8 cellular contexts compared by ENCODE assay signal in genomic region chr5:147935032-147935431, GRCh38. TPM values are rescaled to one million over a fixed set of nuclear protein-coding genes. Genes with fewer than 3 reads are reported as not detected.
A peak's percentile ranks its signal among the peaks of the same experiment; 100 is the strongest.
DNase-seq lines count a peak whose midpoint lies in the region; FAIRE-seq and TF ChIP-seq lines count a peak whose summit lies in the region.

No MANE protein-coding gene starts in this region.

- DNase-seq in ACHN (peak; percentile 35), HTR-8/SVneo (ENCODE audit: insufficient read length, low spot score) (peak; percentile 7), RPMI8226 (peak; percentile 13), fibroblast of villous mesenchyme (ENCODE audit: low read depth) (peak; percentile 52), sigmoid colon (no peak), glutamatergic neuron (no peak), GM13976 (ENCODE audit: low spot score) (no peak), GOT3 (lab: John Stamatoyannopoulos, UW) (no peak)

- no peak overlapping the region for H3K27ac Mint-ChIP-seq in glutamatergic neuron (ENCODE audit: unreplicated experiment)

- TF ChIP-seq CTCF in fibroblast of villous mesenchyme (IDR thresholded peaks at IDR 0.05; ENCODE audit: insufficient read depth, low read depth, low read length), result peak; percentile 31
- TF ChIP-seq CTCF in sigmoid colon (IDR thresholded peaks at IDR 0.05), result peak in 3 of 4 experiments; percentile 29 to 45 (median 33)
- TF ChIP-seq CTCF in glutamatergic neuron (IDR thresholded peaks at IDR 0.05; ENCODE audit: partially characterized antibody, unreplicated experiment), result no peak
- no peak for TF ChIP-seq CTCF in GM13976 (IDR thresholded peaks at IDR 0.05; ENCODE audit: borderline replicate concordance, control extremely low read depth, extremely low read depth, insufficient read depth, missing control alignments)

- FAIRE-seq in HTR-8/SVneo (lab: Jason Lieb, UNC), result no peak

- H3K27me3 Mint-ChIP-seq in glutamatergic neuron (ENCODE audit: unreplicated experiment), result peaks cover 2% of the 10 kb centered on the region

- no peaks in the 10 kb centered on the region for H3K27me3 ChIP-seq in sigmoid colon

- H3K4me1 Mint-ChIP-seq in glutamatergic neuron (ENCODE audit: low read depth, unreplicated experiment), result no peaks in the 10 kb centered on the region

- no peaks in the 10 kb centered on the region for H3K4me1 ChIP-seq in sigmoid colon

- WGBS in sigmoid colon, 2 donors, result 1 to 4% methylated on average over 3 of the region's 3 CpGs

- intact Hi-C loops in sigmoid colon (cut with DNase I), result loop anchor here (2.0 kb wide), 1 partner anchor 48 kb away; no protein-coding TSS in a partner anchor

- in situ Hi-C loops in ACHN (cut with HindIII; ENCODE audit: low pct_ligation_motif_present, low pct_unique_long_range_greater_than_20kb, low sequenced_read_pairs) (no loop called here), GM13976 (cut with MboI; ENCODE audit: low sequenced_read_pairs, unreplicated experiment) (no loop called here)

- TF ChIP-seq POLR2A in sigmoid colon (IDR thresholded peaks at IDR 0.05), result no peak

- TF ChIP-seq EP300 in sigmoid colon (IDR thresholded peaks at IDR 0.05), result no peak

- H3K36me3 ChIP-seq in sigmoid colon, result no peaks in the 10 kb centered on the region

- no peaks in the 10 kb centered on the region for H3K36me3 Mint-ChIP-seq in glutamatergic neuron (ENCODE audit: unreplicated experiment)

- H3K4me3 Mint-ChIP-seq in glutamatergic neuron (ENCODE audit: unreplicated experiment), result no peak overlapping the region

- no peaks in the 10 kb centered on the region for H3K9me3 ChIP-seq in sigmoid colon

- H3K27ac ChIP-seq in sigmoid colon, result no peak overlapping the region

- peaks cover 1% of the 10 kb centered on the region for H3K9me3 Mint-ChIP-seq in glutamatergic neuron (ENCODE audit: unreplicated experiment)

- H3K4me3 ChIP-seq in fibroblast of villous mesenchyme (ENCODE audit: low read depth, low read length), result no peak overlapping the region
- H3K4me3 ChIP-seq in sigmoid colon, result no peak overlapping the region

RNA-seq across cellular contexts. Expression of gene C5orf46, which starts 28.7 kb away (rescaled TPM):
- 0.43 and 4.8 TPM in 2 replicates for total RNA-seq in fibroblast of villous mesenchyme
- total RNA-seq in sigmoid colon, result not detected
- not detected for polyA plus RNA-seq in sigmoid colon
- not detected for total RNA-seq in glutamatergic neuron (ENCODE audit: unreplicated experiment)

RNA-seq across cellular contexts. Expression of gene SCGB3A2, which starts 56.5 kb away (rescaled TPM):
- total RNA-seq in fibroblast of villous mesenchyme (not detected in 2 replicates), sigmoid colon (not detected), glutamatergic neuron (ENCODE audit: unreplicated experiment) (1.2 TPM)
- polyA plus RNA-seq in sigmoid colon, result 1 to 10 TPM in 1 of 3 donors, not detected in 2; 3.6 TPM

Comparison
In these comparisons a context has a peak if more than half of its experiments do, and no peak if none do; other contexts are left out.
1. DNase-seq: peak in ACHN (single experiment), HTR-8/SVneo (single experiment), RPMI8226 (single experiment) and fibroblast of villous mesenchyme (single experiment); none in sigmoid colon (single experiment), glutamatergic neuron (single experiment), GM13976 (single experiment) and GOT3 (single experiment).
2. CTCF ChIP-seq: peak in fibroblast of villous mesenchyme (single experiment) and sigmoid colon (3 of 4); none in glutamatergic neuron (single experiment) and GM13976 (single experiment).